Comparison of ENCODE assay signal across 8 cellular contexts in genomic region chr7:130070900-130071622, GRCh38. TPM values are rescaled to one million over a fixed set of nuclear protein-coding genes. Genes with fewer than 3 reads are reported as not detected.
DNase-seq lines count a peak whose midpoint lies in the region; ATAC-seq and TF ChIP-seq lines count a peak whose summit lies in the region.

No MANE protein-coding gene starts in this region.

- peaks cover 5% of the 10 kb centered on the region for H3K36me3 Mint-ChIP-seq in progenitor cell of endocrine pancreas (ENCODE audit: insufficient read depth)

- H3K36me3 ChIP-seq in WERI-Rb-1 = no peaks in the 10 kb centered on the region

- peaks cover 41% of the 10 kb centered on the region for H3K4me1 Mint-ChIP-seq in progenitor cell of endocrine pancreas (ENCODE audit: low read depth)

- ATAC-seq in GM18498 (IDR thresholded peaks at IDR 0.05; ENCODE audit: unreplicated experiment) (peak; percentile 2), HG03045 (IDR thresholded peaks at IDR 0.05; ENCODE audit: unreplicated experiment) (peak; percentile 3)

- H3K9me3 Mint-ChIP-seq in progenitor cell of endocrine pancreas (ENCODE audit: low read depth) = no peaks in the 10 kb centered on the region

- H3K9me3 ChIP-seq in WERI-Rb-1 (ENCODE audit: severe bottlenecking) = no peaks in the 10 kb centered on the region

- H3K4me3 ChIP-seq in WERI-Rb-1 (ENCODE audit: low read depth, low read length) (peak overlapping the region; percentile 83), foreskin fibroblast (ENCODE audit: low read depth in 1 of 2, low read length in 2 of 2) (peak overlapping the region; percentile 66 to 100)

- H3K27me3 ChIP-seq in WERI-Rb-1 (ENCODE audit: insufficient read depth, low read depth, severe bottlenecking) = no peaks in the 10 kb centered on the region

- DNase-seq in WERI-Rb-1 = no peak
- DNase-seq in foreskin fibroblast = peak in 1 of 2 donors; percentile 21
- no peak for DNase-seq in progenitor cell of endocrine pancreas (ENCODE audit: low spot score, unreplicated experiment)
- DNase-seq in NCI-H1105 treated with DMSO at 0.1 percent for 48 hours (lab: John Stamatoyannopoulos, UW) = no peak
- no peak for DNase-seq in NCI-H2227 (lab: John Stamatoyannopoulos, UW; ENCODE audit: unreplicated experiment)
- DNase-seq in stimulated activated CD8-positive, alpha-beta memory T cell treated with anti-CD3 and anti-CD28 coated beads, Interleukin-4, amount 100 ng/mL, for 48 hours = no peak

- H3K27ac ChIP-seq in WERI-Rb-1 = peak overlapping the region; percentile 82

- peak overlapping the region; percentile 97 for H3K27ac Mint-ChIP-seq in progenitor cell of endocrine pancreas

- no peaks in the 10 kb centered on the region for H3K27me3 Mint-ChIP-seq in progenitor cell of endocrine pancreas

- TF ChIP-seq CTCF in WERI-Rb-1 (IDR thresholded peaks at IDR 0.05; ENCODE audit: low read depth, low read length) = no peak
- TF ChIP-seq CTCF in foreskin fibroblast (IDR thresholded peaks at IDR 0.05; ENCODE audit: low read depth, low read length) = no peak
- no peak for TF ChIP-seq CTCF in progenitor cell of endocrine pancreas (IDR thresholded peaks at IDR 0.05; ENCODE audit: unreplicated experiment)

- peak overlapping the region; percentile 94 for H3K4me3 Mint-ChIP-seq in progenitor cell of endocrine pancreas (ENCODE audit: low read depth)

RNA-seq across cellular contexts. Expression of gene KLHDC10, which starts 0.7 kb away (rescaled TPM):
- total RNA-seq in progenitor cell of endocrine pancreas = 50.1 and 50.8 TPM in 2 replicates

RNA-seq across cellular contexts. Expression of gene ZC3HC1, which starts 19.9 kb away (rescaled TPM):
- total RNA-seq in progenitor cell of endocrine pancreas = 31.1 and 32.0 TPM in 2 replicates
